ENCODE assay signal across 8 cellular contexts in genomic region chr17:76382305-76382802, GRCh38. TPM values are rescaled to one million over a fixed set of nuclear protein-coding genes. Genes with fewer than 3 reads are reported as not detected.
A peak's percentile ranks its signal among the peaks of the same experiment; 100 is the strongest.
DNase-seq lines count a peak whose midpoint lies in the region; ATAC-seq and TF ChIP-seq lines count a peak whose summit lies in the region.

No MANE protein-coding gene starts in this region.

- H3K4me2 ChIP-seq in hepatocyte: peak overlapping the region; percentile 100

- no peaks in the 10 kb centered on the region for H3K36me3 ChIP-seq in HUES48 (ENCODE audit: control insufficient read depth, insufficient read depth, low read length)
- H3K36me3 ChIP-seq in hepatocyte (replicated peaks; ENCODE audit: insufficient read depth, low read depth): no peaks in the 10 kb centered on the region
- no peaks in the 10 kb centered on the region for H3K36me3 ChIP-seq in skeletal muscle tissue (ENCODE audit: control insufficient read depth in 3 of 3, insufficient read depth in 3 of 3, low read length in 3 of 3)

- H3K4me1 Mint-ChIP-seq in activated naive CD4-positive, alpha-beta T cell treated with anti-CD3 and anti-CD28 coated beads, Interleukin-2, amount 10 ng/mL, durations not matched to agents 7 days and 5 days: peaks cover 24% of the 10 kb centered on the region

- peaks cover 67% of the 10 kb centered on the region for H3K27me3 Mint-ChIP-seq in activated naive CD4-positive, alpha-beta T cell treated with anti-CD3 and anti-CD28 coated beads, Interleukin-2, amount 10 ng/mL, durations not matched to agents 7 days and 5 days

- peak overlapping the region; percentile 73 for H3K4me3 ChIP-seq in HUES48 (ENCODE audit: low read depth, low read length)
- H3K4me3 ChIP-seq in hepatocyte: no peak overlapping the region
- peak overlapping the region; percentile 56 to 73 (median 72) for H3K4me3 ChIP-seq in skeletal muscle tissue (ENCODE audit: low read length in 3 of 3)

- CTCF ChIA-PET in activated naive CD4-positive, alpha-beta T cell treated with anti-CD3 and anti-CD28 coated beads, Interleukin-2, amount 10 ng/mL, durations not matched to agents 7 days and 5 days (lab: Charles Lee): interaction anchor here (0.6 to 4.4 kb wide), 2 partner anchors 16 to 203 kb away, joined by 3 to 51 read pairs; no protein-coding TSS in a partner anchor

- H3K4me3 Mint-ChIP-seq in activated naive CD4-positive, alpha-beta T cell treated with anti-CD3 and anti-CD28 coated beads, Interleukin-2, amount 10 ng/mL, durations not matched to agents 7 days and 5 days: peak overlapping the region; percentile 87

- no peak for DNase-seq in activated naive CD4-positive, alpha-beta T cell treated with anti-CD3 and anti-CD28 coated beads, Interleukin-2, amount 10 ng/mL, durations not matched to agents 7 days and 5 days
- DNase-seq in hepatocyte (ENCODE audit: low spot score) (peak; percentile 64), NCI-H82 (lab: John Stamatoyannopoulos, UW) (no peak), RPMI8226 (no peak), GM20000 (ENCODE audit: low spot score) (no peak)

- H3K9me3 Mint-ChIP-seq in activated naive CD4-positive, alpha-beta T cell treated with anti-CD3 and anti-CD28 coated beads, Interleukin-2, amount 10 ng/mL, durations not matched to agents 7 days and 5 days: no peaks in the 10 kb centered on the region

- H2AFZ ChIP-seq in hepatocyte: peak overlapping the region; percentile 80

- H3K27me3 ChIP-seq in HUES48 (ENCODE audit: control insufficient read depth, insufficient read depth, low read length) (peaks cover 55% of the 10 kb centered on the region), hepatocyte (peaks cover 15% of the 10 kb centered on the region), skeletal muscle tissue (ENCODE audit: control insufficient read depth in 3 of 3, insufficient read depth in 3 of 3, low read length in 3 of 3) (peaks cover 0 to 14% (median 0%) of the 10 kb centered on the region in 3 donors)

- TF ChIP-seq CTCF in hepatocyte (IDR thresholded peaks at IDR 0.05; ENCODE audit: poor library complexity) (no peak), GM20000 (IDR thresholded peaks at IDR 0.05; ENCODE audit: extremely low read depth, missing control alignments) (no peak)

- no peaks in the 10 kb centered on the region for H4K20me1 ChIP-seq in hepatocyte (ENCODE audit: insufficient read depth, poor library complexity, severe bottlenecking)

- H3K36me3 Mint-ChIP-seq in activated naive CD4-positive, alpha-beta T cell treated with anti-CD3 and anti-CD28 coated beads, Interleukin-2, amount 10 ng/mL, durations not matched to agents 7 days and 5 days: no peaks in the 10 kb centered on the region

- H3K27ac ChIP-seq in HUES48 (ENCODE audit: low read depth, low read length): peak overlapping the region; percentile 68
- H3K27ac ChIP-seq in hepatocyte: no peak overlapping the region
- peak overlapping the region; percentile 44 for H3K27ac ChIP-seq in skeletal muscle tissue (ENCODE audit: low read depth, low read length)

- ATAC-seq in HG02840 (IDR thresholded peaks at IDR 0.05; ENCODE audit: low FRiP score, unreplicated experiment): no peak

- no peak overlapping the region for H3K27ac Mint-ChIP-seq in activated naive CD4-positive, alpha-beta T cell treated with anti-CD3 and anti-CD28 coated beads, Interleukin-2, amount 10 ng/mL, durations not matched to agents 7 days and 5 days

- H3K9me2 ChIP-seq in hepatocyte (replicated peaks; ENCODE audit: insufficient read depth): no peaks in the 10 kb centered on the region

- H3K9ac ChIP-seq in HUES48 (ENCODE audit: low read depth, low read length) (no peak overlapping the region), skeletal muscle tissue (ENCODE audit: low read depth in 1 of 3, low read length in 3 of 3) (peak overlapping the region in 2 of 3 donors; percentile 38 to 62)

- 8% methylated on average over 9 of the region's 21 CpGs for WGBS in hepatocyte (ENCODE audit: low lambda C conversion rate, missing lambda C conversion rate)

- H3K4me1 ChIP-seq in HUES48 (ENCODE audit: control insufficient read depth, insufficient read depth, low read length) (peaks cover 11% of the 10 kb centered on the region), hepatocyte (ENCODE audit: insufficient read depth) (peaks cover 35% of the 10 kb centered on the region), skeletal muscle tissue (ENCODE audit: control insufficient read depth in 3 of 3, insufficient read depth in 3 of 3, low read length in 3 of 3) (peaks cover 22 to 45% (median 27%) of the 10 kb centered on the region in 3 donors)

- H3K9me3 ChIP-seq in HUES48 (ENCODE audit: control insufficient read depth, insufficient read depth, low read length): no peaks in the 10 kb centered on the region
- no peaks in the 10 kb centered on the region for H3K9me3 ChIP-seq in hepatocyte (ENCODE audit: low read depth)
- H3K9me3 ChIP-seq in skeletal muscle tissue (ENCODE audit: control insufficient read depth in 3 of 3, low read length in 3 of 3): no peaks in the 10 kb centered on the region

- no peaks in the 10 kb centered on the region for H3K79me2 ChIP-seq in hepatocyte

RNA-seq across cellular contexts. Expression of gene SPHK1, which starts 2.1 kb away (rescaled TPM):
- total RNA-seq in hepatocyte (3.8 and 5.2 TPM in 2 replicates), skeletal muscle tissue (2.1 TPM)
- 12.1 and 15.2 TPM in 2 replicates for polyA plus RNA-seq in hepatocyte

RNA-seq across cellular contexts. Expression of gene PRPSAP1, which starts 28.6 kb away (rescaled TPM):
- total RNA-seq in hepatocyte (42.1 and 61.8 TPM in 2 replicates), skeletal muscle tissue (24.0 TPM)
- 42.3 and 62.3 TPM in 2 replicates for polyA plus RNA-seq in hepatocyte
